1 cellular context compared by ENCODE assay signal in the genomic region with DNA sequence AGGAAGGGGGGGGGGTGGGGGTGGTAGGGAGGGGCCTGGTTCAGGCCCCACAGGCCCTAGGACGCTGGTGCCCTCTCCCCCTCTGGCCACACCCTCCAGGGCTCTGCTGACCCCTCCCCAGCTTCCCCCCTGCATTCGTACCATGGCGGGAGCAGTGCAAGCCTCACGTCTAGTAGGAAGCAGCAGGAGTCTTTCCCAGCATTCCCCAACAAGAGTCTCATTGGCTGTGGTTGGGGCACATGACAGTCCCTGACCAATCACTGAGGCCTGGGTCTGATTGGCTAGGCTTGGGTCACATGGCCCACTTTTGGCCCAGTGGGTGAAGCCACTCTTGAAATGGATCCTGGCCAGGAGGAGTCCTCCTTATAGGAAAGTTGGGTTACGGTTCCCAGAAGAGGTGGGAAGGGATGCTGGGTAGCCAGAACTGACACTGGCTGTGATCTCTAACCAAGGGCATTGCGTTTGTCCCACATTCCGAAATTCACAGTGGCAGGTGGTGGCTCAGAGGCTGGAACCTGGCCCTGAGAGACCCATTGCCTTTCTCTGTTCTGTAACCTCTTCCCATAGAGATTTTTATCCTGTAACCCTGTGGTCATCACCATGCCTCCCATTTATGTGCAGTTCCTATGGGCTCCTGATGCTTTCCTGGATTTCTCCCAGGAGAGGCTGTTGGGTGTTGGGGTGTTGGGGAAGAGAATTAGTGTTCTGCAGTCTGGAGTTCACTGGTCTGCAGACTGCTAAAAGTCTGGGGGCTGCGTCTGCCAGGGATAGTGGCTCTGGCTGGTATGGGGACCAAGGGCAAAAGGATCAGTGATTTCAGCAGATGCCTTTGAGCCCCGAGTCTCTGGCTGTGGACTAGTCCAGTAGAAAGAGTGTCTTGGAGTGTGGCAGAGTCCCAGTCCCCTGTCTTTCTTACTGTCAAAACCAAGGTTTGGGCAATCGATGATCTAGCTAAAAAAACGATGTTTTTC.
TF ChIP-seq lines count a peak whose summit lies in the region.

No MANE protein-coding gene starts in this region.

TF ChIP-seq in SK-N-SH treated with all-trans-retinoic acid at 6 μM for 48 hours, 23 proteins besides CTCF, POLR2A, EP300 and RAD21 (continued from another document):
- TF ChIP-seq POU6F1 (CRISPR knock-in tag; IDR thresholded peaks at IDR 0.05; ENCODE audit: borderline replicate concordance, low read depth) (no peak), BACH2 (CRISPR knock-in tag; IDR thresholded peaks at IDR 0.05; ENCODE audit: borderline replicate concordance) (no peak), ZNF70 (CRISPR knock-in tag; IDR thresholded peaks at IDR 0.05) (no peak), ZNF565 (CRISPR knock-in tag; conservative IDR thresholded peaks at IDR 0.05; ENCODE audit: low read depth) (no peak), ZNF8 (CRISPR knock-in tag; IDR thresholded peaks at IDR 0.05) (no peak), ESRRG (CRISPR knock-in tag; IDR thresholded peaks at IDR 0.05) (no peak), PPARA (CRISPR knock-in tag; IDR thresholded peaks at IDR 0.05; ENCODE audit: borderline replicate concordance) (no peak), ZFP3 (CRISPR knock-in tag; IDR thresholded peaks at IDR 0.05) (no peak), CSRNP3 (CRISPR knock-in tag; IDR thresholded peaks at IDR 0.05) (no peak)
